ENCODE assay signal across 22 cellular contexts in the genomic region with DNA sequence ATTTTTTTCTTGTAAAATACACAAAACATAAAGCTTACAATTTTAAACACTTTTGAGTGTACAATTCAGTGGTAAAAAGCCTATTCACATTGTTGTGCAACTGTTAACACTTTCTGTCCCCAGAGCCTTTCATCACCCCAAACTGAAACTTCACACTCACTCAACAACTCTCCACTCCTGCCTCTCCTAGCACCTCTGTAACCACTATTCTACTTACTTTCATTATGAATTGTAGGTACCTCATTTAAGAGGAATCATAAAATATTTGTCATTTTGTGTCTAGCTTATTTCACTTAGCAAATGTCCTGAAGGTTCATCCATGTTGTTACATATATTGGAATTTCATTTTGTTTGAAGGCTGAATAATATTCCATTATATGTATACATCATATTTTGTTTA.
"Had no signal": no experiment of that assay in that cellular context is flagged by ENCODE, and none has a peak within 500 bp of the region (broad histone marks: within the 10 kb centered on the region; RNA-seq: fewer than 3 reads in every experiment).

No MANE protein-coding gene starts in this region.

- H3K27ac Mint-ChIP-seq: activated B cell treated with CpG ODN at 0.5 μM for 24 hours; activated CD4-positive, alpha-beta T cell treated with anti-CD3 and anti-CD28 coated beads, Interleukin-2, amount 10 ng/mL, durations not matched to agents 7 days and 5 days; endodermal cell; nephron; stimulated activated memory B cell treated with anti-CD40 and anti-IgM and Interleukin-4, amounts not matched to agents 10 μg/mL and 1 μg/mL and 100 μg/mL, for 72 hours; T-cell had no signal

- H2AFZ ChIP-seq: hepatocyte, parathyroid adenoma had no signal

- H3K27me3 Mint-ChIP-seq: activated B cell treated with CpG ODN at 0.5 μM for 24 hours; activated CD4-positive, alpha-beta T cell treated with anti-CD3 and anti-CD28 coated beads, Interleukin-2, amount 10 ng/mL, durations not matched to agents 7 days and 5 days; central memory CD8-positive, alpha-beta T cell; stimulated activated memory B cell treated with anti-CD40 and anti-IgM and Interleukin-4, amounts not matched to agents 10 μg/mL and 1 μg/mL and 100 μg/mL, for 72 hours; T-cell had no signal

- H3K4me3 ChIP-seq: colonic mucosa, hepatocyte, right lobe of liver, upper lobe of right lung had no signal

- H3K9ac ChIP-seq: parathyroid adenoma had no signal

- H3K36me3 ChIP-seq: brain microvascular endothelial cell, colonic mucosa, right lobe of liver, upper lobe of right lung had no signal

- H3K79me2 ChIP-seq: parathyroid adenoma had no signal

- H3K4me3 Mint-ChIP-seq: activated B cell treated with CpG ODN at 0.5 μM for 24 hours; activated CD4-positive, alpha-beta T cell treated with anti-CD3 and anti-CD28 coated beads, Interleukin-2, amount 10 ng/mL, durations not matched to agents 7 days and 5 days; central memory CD8-positive, alpha-beta T cell; endodermal cell; stimulated activated memory B cell treated with anti-CD40 and anti-IgM and Interleukin-4, amounts not matched to agents 10 μg/mL and 1 μg/mL and 100 μg/mL, for 72 hours; T-cell had no signal

- DNase-seq: activated B cell treated with CpG ODN at 0.5 μM for 24 hours; activated CD4-positive, alpha-beta T cell treated with anti-CD3 and anti-CD28 coated beads, Interleukin-2, amount 10 ng/mL, durations not matched to agents 7 days and 5 days; activated effector memory CD4-positive, alpha-beta T cell treated with anti-CD3 and anti-CD28 coated beads, Interleukin-2, amount 50 U/mL, for 16 hours; aorta; brain microvascular endothelial cell; colonic mucosa; endodermal cell; foreskin keratinocyte; left cardiac atrium; right lobe of liver; small intestine; stimulated activated CD4-positive, alpha-beta T cell treated with anti-CD3 and anti-CD28 coated beads, Interleukin-15, amount 100 ng/mL, for 24 hours; stimulated activated CD4-positive, alpha-beta T cell treated with anti-CD3 and anti-CD28 coated beads, Interleukin-4, amount 100 ng/mL, for 24 hours; T-cell; upper lobe of right lung had no signal

- H3K4me2 ChIP-seq: hepatocyte had no signal

- ATAC-seq: foreskin keratinocyte; left cardiac atrium; right lobe of liver; SK-N-SH treated with all-trans-retinoic acid at 6 μM for 48 hours; stimulated activated memory B cell treated with anti-CD40 and anti-IgM and Interleukin-4, amounts not matched to agents 10 μg/mL and 1 μg/mL and 100 μg/mL, for 72 hours; T-cell; upper lobe of right lung had no signal

- H3K27ac ChIP-seq: brain microvascular endothelial cell, colonic mucosa, foreskin keratinocyte, hepatocyte, parathyroid adenoma, right lobe of liver, upper lobe of right lung had no signal

- FAIRE-seq: islet of Langerhans, small intestine had no signal

- H3K27me3 ChIP-seq: brain microvascular endothelial cell, colonic mucosa, foreskin keratinocyte, hepatocyte, right lobe of liver, upper lobe of right lung had no signal

- H3K9me3 ChIP-seq: colonic mucosa had no signal

- H3K4me1 ChIP-seq: colonic mucosa, parathyroid adenoma had no signal
